Comparison of ENCODE assay signal across 9 cellular contexts in the genomic region with DNA sequence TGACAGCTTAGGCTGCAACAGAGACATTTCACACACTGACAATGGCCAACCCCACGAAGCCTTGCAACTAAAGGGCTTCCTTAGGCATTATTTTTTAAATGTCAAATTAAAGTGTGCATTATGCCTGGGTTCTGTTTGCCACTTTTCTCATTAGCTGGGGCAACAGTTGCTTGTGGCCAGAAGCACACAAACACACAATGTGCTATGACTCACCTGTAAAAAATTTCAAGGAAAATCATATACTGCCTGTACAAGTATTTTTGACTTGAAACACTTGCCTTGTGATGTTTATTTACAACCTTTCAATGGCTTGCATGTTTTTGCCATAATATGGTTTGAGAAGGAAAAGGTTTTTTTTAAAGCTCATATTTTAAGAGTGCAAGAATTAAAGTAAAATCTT. TPM values are rescaled to one million over a fixed set of nuclear protein-coding genes. Genes with fewer than 3 reads are reported as not detected.
DNase-seq lines count a peak whose midpoint lies in the region; ATAC-seq and TF ChIP-seq lines count a peak whose summit lies in the region.
"Had no signal": no experiment of that assay in that cellular context is flagged by ENCODE, and none has a peak within 500 bp of the region (broad histone marks: within the 10 kb centered on the region; RNA-seq: fewer than 3 reads in every experiment).

No MANE protein-coding gene starts in this region.

- H3K36me3 ChIP-seq in PC-3 (ENCODE audit: low read depth, low read length): peaks cover 31% of the 10 kb centered on the region
- H3K36me3 ChIP-seq in neural cell (ENCODE audit: insufficient read depth, low read length): no peaks in the 10 kb centered on the region

- H3K9me3 ChIP-seq in PC-3 (ENCODE audit: low read length) (no peaks in the 10 kb centered on the region), neural cell (ENCODE audit: low read length) (no peaks in the 10 kb centered on the region)

- TF ChIP-seq CTCF in PC-3 (conservative IDR thresholded peaks at IDR 0.05; ENCODE audit: low read depth, low read length) (no peak), epithelial cell of esophagus (IDR thresholded peaks at IDR 0.05; ENCODE audit: insufficient read depth, low read depth, low read length, missing control alignments) (no peak), neural cell (IDR thresholded peaks at IDR 0.05; ENCODE audit: poor library complexity, severe bottlenecking) (no peak)

- H3K9me2 ChIP-seq in PC-3 (replicated peaks; ENCODE audit: low read length): no peaks in the 10 kb centered on the region
- no peaks in the 10 kb centered on the region for H3K9me2 ChIP-seq in neural cell (ENCODE audit: insufficient read depth, low read length)

- peak; percentile 16 for ATAC-seq in PC-3
- no peak for ATAC-seq in GM21717 (IDR thresholded peaks at IDR 0.05; ENCODE audit: unreplicated experiment)
- ATAC-seq in GM19351 (IDR thresholded peaks at IDR 0.05; ENCODE audit: unreplicated experiment): no peak

- POLR2A ChIA-PET in PC-3 (lab: Charles Lee; ENCODE audit: unreplicated experiment): interaction anchor here (0.6 to 2.0 kb wide), 3 partner anchors 17 to 834 kb away, joined by 4 to 11 read pairs (median 5); no protein-coding TSS in a partner anchor

- H3K4me3 ChIP-seq in PC-3 (ENCODE audit: low read length) (peak overlapping the region; percentile 94), epithelial cell of esophagus (ENCODE audit: low read length) (no peak overlapping the region), neural cell (ENCODE audit: low read length) (peak overlapping the region; percentile 86)

- intact Hi-C loops in PC-3 (cut with micrococcal nuclease): no loop called here

- DNase-seq in Caki2 (ENCODE audit: low read depth): peak; percentile 26
- DNase-seq in PC-3: peak; percentile 85
- peak; percentile 64 for DNase-seq in epithelial cell of esophagus (ENCODE audit: low read depth)
- no peak for DNase-seq in CD1c-positive myeloid dendritic cell (ENCODE audit: extremely low spot score)
- no peak for DNase-seq in NCI-H2227 (lab: John Stamatoyannopoulos, UW; ENCODE audit: unreplicated experiment)
- DNase-seq: NCI-H446 had no signal

- H3F3A ChIP-seq in PC-3 (ENCODE audit: low read length, unreplicated experiment): no peaks in the 10 kb centered on the region
- H3F3A ChIP-seq in neural cell (ENCODE audit: insufficient read depth, low read length, poor library complexity, severe bottlenecking): no peaks in the 10 kb centered on the region

- H4K20me1 ChIP-seq in PC-3 (ENCODE audit: low read length): 0 out of 2 replicates have a peak, but pooled peaks cover 7% of the 10 kb centered on the region
- H4K20me1 ChIP-seq in neural cell (ENCODE audit: insufficient read depth): no peaks in the 10 kb centered on the region

- H3K9ac ChIP-seq in PC-3 (ENCODE audit: low read length) (peak overlapping the region; percentile 99), neural cell (ENCODE audit: low read length) (no peak overlapping the region)

- H3K4me2 ChIP-seq in PC-3 (ENCODE audit: low read length): peak overlapping the region; percentile 99
- H3K4me2 ChIP-seq in neural cell (ENCODE audit: low read length): peak overlapping the region; percentile 44

- no peak for TF ChIP-seq EP300 in neural cell (conservative IDR thresholded peaks at IDR 0.05; ENCODE audit: poor library complexity, severe bottlenecking)

- in situ Hi-C loops in Caki2 (cut with HindIII; ENCODE audit: low pct_unique_long_range_greater_than_20kb, low sequenced_read_pairs): no loop called here

- BruUV-seq in PC-3 (replicated peaks; lab: Mats Ljungman, UMichigan): no TSS peak

- peak overlapping the region; percentile 91 for H3K27ac ChIP-seq in PC-3 (ENCODE audit: low read length)
- H3K27ac ChIP-seq in neural cell (ENCODE audit: low read length): no peak overlapping the region

- H3K79me2 ChIP-seq in PC-3 (ENCODE audit: low read length) (peaks cover 78% of the 10 kb centered on the region), neural cell (replicated peaks; ENCODE audit: insufficient read depth, low read length) (no peaks in the 10 kb centered on the region)

- H3K4me1 ChIP-seq in PC-3 (ENCODE audit: insufficient read depth, low read length): peaks cover 75% of the 10 kb centered on the region

- CTCF ChIA-PET in PC-3 (lab: Charles Lee): no interaction called here

- H2AFZ ChIP-seq in PC-3 (ENCODE audit: low read length): no peak overlapping the region
- no peak overlapping the region for H2AFZ ChIP-seq in neural cell (ENCODE audit: low read depth, low read length)

- no peak for TF ChIP-seq RAD21 in neural cell (conservative IDR thresholded peaks at IDR 0.05)

- H3K27me3 ChIP-seq in PC-3 (ENCODE audit: low read length) (no peaks in the 10 kb centered on the region), neural cell (ENCODE audit: insufficient read depth, low read depth, low read length) (peaks cover 26% of the 10 kb centered on the region)

TF ChIP-seq in neural cell, 6 proteins besides CTCF, POLR2A, EP300 and RAD21:
- no peak for TF ChIP-seq REST (IDR thresholded peaks at IDR 0.05; ENCODE audit: borderline replicate concordance)
- TF ChIP-seq TAF1 (IDR thresholded peaks at IDR 0.05; ENCODE audit: low read depth): no peak
- TF ChIP-seq SMC3 (conservative IDR thresholded peaks at IDR 0.05; ENCODE audit: poor library complexity): no peak
- TF ChIP-seq MXI1 (conservative IDR thresholded peaks at IDR 0.05; ENCODE audit: poor library complexity, severe bottlenecking): no peak
- TF ChIP-seq POLR2AphosphoS5 (IDR thresholded peaks at IDR 0.05): no peak
- no peak for TF ChIP-seq EZH2 (IDR thresholded peaks at IDR 0.05; ENCODE audit: borderline replicate concordance, insufficient read depth, low read length, poor library complexity, severe bottlenecking)

RNA-seq across cellular contexts. Expression of gene NTN4, which starts 1.9 kb away (rescaled TPM):
- total RNA-seq in Caki2 (2014; rRNA removed; shearing (Covaris generic); ENCODE audit: low replicate concordance): 70.3 and 91.7 TPM in 2 replicates
- 39.6 and 40.3 TPM in 2 replicates for total RNA-seq in PC-3 (2014; rRNA removed)
- 8.2 and 12.4 TPM in 2 replicates for polyA plus RNA-seq in neural cell
- 14.6 and 17.5 TPM in 2 replicates for polyA minus RNA-seq in neural cell

Comparison
In these comparisons a context has a peak if more than half of its experiments do, and no peak if none do; other contexts are left out.
1. DNase-seq: peak in Caki2 (single experiment), PC-3 (single experiment) and epithelial cell of esophagus (single experiment); none in CD1c-positive myeloid dendritic cell (single experiment) and NCI-H2227 (single experiment).